20 cellular contexts compared by ENCODE assay signal in genomic region chr4:71830-72229, GRCh38. TPM values are rescaled to one million over a fixed set of nuclear protein-coding genes. Genes with fewer than 3 reads are reported as not detected.
DNase-seq lines count a peak whose midpoint lies in the region; FAIRE-seq and TF ChIP-seq lines count a peak whose summit lies in the region.
"Had no signal": no experiment of that assay in that cellular context is flagged by ENCODE, and none has a peak within 500 bp of the region (broad histone marks: within the 10 kb centered on the region; RNA-seq: fewer than 3 reads in every experiment).

No MANE protein-coding gene starts in this region.

- H3K27me3 Mint-ChIP-seq in MCF 10A (ENCODE audit: insufficient read depth, unreplicated experiment) (no peaks in the 10 kb centered on the region), endodermal cell (ENCODE audit: insufficient read depth) (no peaks in the 10 kb centered on the region)
- H3K27me3 Mint-ChIP-seq: CD4-positive, alpha-beta T cell had no signal

- H3K27ac Mint-ChIP-seq in MCF 10A (ENCODE audit: low read depth, unreplicated experiment) (no peak overlapping the region), endodermal cell (no peak overlapping the region)
- H3K27ac Mint-ChIP-seq: CD4-positive, alpha-beta T cell; GM23338; IgD-negative memory B cell had no signal

- POLR2A ChIA-PET in MCF 10A (lab: Yijun Ruan, JAX): interaction anchor here (0.7 to 1.4 kb wide), 3 partner anchors 9 to 19 kb away, joined by 3 to 7 read pairs (median 4); partner anchors contain the start of gene ZNF595

- H3K36me3 Mint-ChIP-seq in MCF 10A (ENCODE audit: insufficient read depth, unreplicated experiment) (peaks cover 65% of the 10 kb centered on the region), endodermal cell (ENCODE audit: low read depth) (peaks cover 74% of the 10 kb centered on the region)

- no peak for TF ChIP-seq CTCF in mammary epithelial cell (conservative IDR thresholded peaks at IDR 0.05 in 1 of 2, IDR thresholded peaks at IDR 0.05 in 1 of 2; ENCODE audit: extremely low read depth in 1 of 2, insufficient read depth in 1 of 2, low read depth in 1 of 2, low read length in 2 of 2)
- TF ChIP-seq CTCF in MCF 10A (IDR thresholded peaks at IDR 0.05; ENCODE audit: unreplicated experiment): no peak
- no peak for TF ChIP-seq CTCF in endodermal cell (conservative IDR thresholded peaks at IDR 0.05)

- H3K4me3 Mint-ChIP-seq in MCF 10A (ENCODE audit: unreplicated experiment) (no peak overlapping the region), endodermal cell (no peak overlapping the region)
- H3K4me3 Mint-ChIP-seq: CD4-positive, alpha-beta T cell; GM23338 had no signal

- peaks cover 40% of the 10 kb centered on the region for H3K9me3 Mint-ChIP-seq in MCF 10A (ENCODE audit: unreplicated experiment)
- H3K9me3 Mint-ChIP-seq in endodermal cell: peaks cover 78% of the 10 kb centered on the region

- DNase-seq in mammary epithelial cell (peak; percentile 4), MCF 10A (ENCODE audit: unreplicated experiment) (no peak), endodermal cell (no peak), iris pigment epithelial cell (ENCODE audit: low read depth) (peak; percentile 3), RKO (ENCODE audit: low spot score) (no peak), HTR-8/SVneo (ENCODE audit: insufficient read length, low spot score) (no peak), SIG-M5 treated with dmso at 0.1 percent for 504 hours (lab: John Stamatoyannopoulos, UW; ENCODE audit: unreplicated experiment) (no peak)
- DNase-seq: AML-193; Caco-2; CD4-positive, alpha-beta T cell; HCEC 1CT had no signal

- H3K36me3 ChIP-seq in mammary epithelial cell (ENCODE audit: insufficient read depth, low read length) (peaks cover 5% of the 10 kb centered on the region), endodermal cell (ENCODE audit: control insufficient read depth, insufficient read depth, low read length) (peaks cover 78% of the 10 kb centered on the region)

- FAIRE-seq in HTR-8/SVneo (lab: Jason Lieb, UNC): no peak
- FAIRE-seq: A549, D721Med, G401.6, GM12891, H54 had no signal

- H4K20me1 ChIP-seq in mammary epithelial cell (ENCODE audit: insufficient read depth, low read length): no peaks in the 10 kb centered on the region

- no peaks in the 10 kb centered on the region for H3K27me3 ChIP-seq in mammary epithelial cell (ENCODE audit: insufficient read depth, low read length)
- H3K27me3 ChIP-seq in endodermal cell (ENCODE audit: control insufficient read depth, insufficient read depth, low read length, poor library complexity, severe bottlenecking): no peaks in the 10 kb centered on the region

- BruUV-seq in mammary epithelial cell (replicated peaks; lab: Mats Ljungman, UMichigan) (no TSS peak), MCF 10A (replicated peaks; lab: Mats Ljungman, UMichigan) (no TSS peak)

- 82% methylated on average over 1 of the region's 1 CpG for WGBS in mammary epithelial cell (ENCODE audit: low coverage, missing lambda C conversion rate)
- WGBS in endodermal cell (ENCODE audit: insufficient coverage in 1 of 2, insufficient read length in 1 of 2), 2 experiments: 100% methylated on average over 1 of the region's 1 CpG

- H3K9me3 ChIP-seq in mammary epithelial cell (replicated peaks; ENCODE audit: insufficient read depth, low read length) (peaks cover 54% of the 10 kb centered on the region), endodermal cell (ENCODE audit: control insufficient read depth, low read length) (peaks cover 84% of the 10 kb centered on the region)

- in situ Hi-C loops in mammary epithelial cell (cut with MboI; ENCODE audit: low sequenced_read_pairs in 2 of 2): no loop called here

- H3K4me1 Mint-ChIP-seq in MCF 10A (ENCODE audit: insufficient read depth, unreplicated experiment) (no peaks in the 10 kb centered on the region), endodermal cell (no peaks in the 10 kb centered on the region)
- H3K4me1 Mint-ChIP-seq: GM23338, IgD-negative memory B cell had no signal

- H3K4me2 ChIP-seq in mammary epithelial cell (ENCODE audit: insufficient read depth, low read depth, low read length): no peak overlapping the region
- H3K4me2 ChIP-seq: A549, GM23338 had no signal

- dilution Hi-C loops in mammary epithelial cell (cut with HindIII; ENCODE audit: low sequenced_read_pairs): no loop called here

- intact Hi-C loops in mammary epithelial cell (cut with micrococcal nuclease): no loop called here
- intact Hi-C loops in MCF 10A (cut with micrococcal nuclease): no loop called here

- CTCF ChIA-PET in mammary epithelial cell (lab: Charles Lee; ENCODE audit: low non-redundant PET) (no interaction called here), MCF 10A (lab: Yijun Ruan, JAX) (no interaction called here)

- H3K27ac ChIP-seq in mammary epithelial cell (ENCODE audit: insufficient read depth, low read depth, low read length) (no peak overlapping the region), endodermal cell (ENCODE audit: low read depth, low read length) (no peak overlapping the region)
- H3K27ac ChIP-seq: 22Rv1, A549, C4-2B had no signal

- H3K4me3 ChIP-seq in mammary epithelial cell (replicated peaks in 1 of 3; ENCODE audit: insufficient read depth in 1 of 3, low read depth in 2 of 3, low read length in 3 of 3) (no peak overlapping the region), endodermal cell (ENCODE audit: low read length) (peak overlapping the region; percentile 67)
- H3K4me3 ChIP-seq: A549, GM23338 had no signal

- H2AFZ ChIP-seq in mammary epithelial cell (ENCODE audit: low read depth, low read length): no peak overlapping the region
- H2AFZ ChIP-seq: GM23338 had no signal

- H3K79me2 ChIP-seq in mammary epithelial cell (ENCODE audit: insufficient read depth, low read length): peaks cover 52% of the 10 kb centered on the region

- H3K9ac ChIP-seq in mammary epithelial cell (ENCODE audit: insufficient read depth, low read length) (no peak overlapping the region), endodermal cell (ENCODE audit: extremely low read depth, low read length, poor library complexity, severe bottlenecking) (no peak overlapping the region)

- no peaks in the 10 kb centered on the region for H3K4me1 ChIP-seq in mammary epithelial cell (ENCODE audit: insufficient read depth, low read length)
- no peaks in the 10 kb centered on the region for H3K4me1 ChIP-seq in endodermal cell (ENCODE audit: control insufficient read depth, insufficient read depth, low read length)
- H3K4me1 ChIP-seq: A549, Caco-2 had no signal

RNA-seq across cellular contexts. Expression of gene ZNF595, which starts 18.7 kb away (rescaled TPM):
- total RNA-seq in mammary epithelial cell (10 to 100 TPM; 13.3 to 15.5 TPM), MCF 10A (2022) (38.3 and 38.6 TPM in 2 replicates), endodermal cell (10 to 100 TPM; 10.7 to 26.7 TPM)
- polyA plus RNA-seq in mammary epithelial cell: 2.4 TPM
- 5.0 TPM for polyA minus RNA-seq in mammary epithelial cell
- 7.4 TPM for polyA plus RNA-seq in endodermal cell (2013, experiment 1 of 2)
- polyA plus RNA-seq in endodermal cell (2013, experiment 2 of 2): 7.6 TPM

RNA-seq across cellular contexts. Expression of gene ZNF718, which starts 52.5 kb away (rescaled TPM):
- total RNA-seq in mammary epithelial cell (10 to 100 TPM in 1 of 2 donors, 1 to 10 TPM in 1; 9.2 to 11.8 TPM), MCF 10A (2022) (10.8 and 12.2 TPM in 2 replicates), endodermal cell (10 to 100 TPM; 15.8 to 23.7 TPM)
- polyA plus RNA-seq in mammary epithelial cell: 1.6 TPM
- polyA minus RNA-seq in mammary epithelial cell: 1.2 TPM
- polyA plus RNA-seq in endodermal cell (2013, experiment 1 of 2): 10.2 TPM
- 9.3 TPM for polyA plus RNA-seq in endodermal cell (2013, experiment 2 of 2)

Comparison
In these comparisons a context has a peak if more than half of its experiments do, and no peak if none do; other contexts are left out.
1. DNase-seq: peak in mammary epithelial cell (single experiment) and iris pigment epithelial cell (single experiment); none in MCF 10A (single experiment), endodermal cell (single experiment), RKO (single experiment), HTR-8/SVneo (single experiment) and SIG-M5 treated with dmso at 0.1 percent for 504 hours (single experiment).